In the genomic region with DNA sequence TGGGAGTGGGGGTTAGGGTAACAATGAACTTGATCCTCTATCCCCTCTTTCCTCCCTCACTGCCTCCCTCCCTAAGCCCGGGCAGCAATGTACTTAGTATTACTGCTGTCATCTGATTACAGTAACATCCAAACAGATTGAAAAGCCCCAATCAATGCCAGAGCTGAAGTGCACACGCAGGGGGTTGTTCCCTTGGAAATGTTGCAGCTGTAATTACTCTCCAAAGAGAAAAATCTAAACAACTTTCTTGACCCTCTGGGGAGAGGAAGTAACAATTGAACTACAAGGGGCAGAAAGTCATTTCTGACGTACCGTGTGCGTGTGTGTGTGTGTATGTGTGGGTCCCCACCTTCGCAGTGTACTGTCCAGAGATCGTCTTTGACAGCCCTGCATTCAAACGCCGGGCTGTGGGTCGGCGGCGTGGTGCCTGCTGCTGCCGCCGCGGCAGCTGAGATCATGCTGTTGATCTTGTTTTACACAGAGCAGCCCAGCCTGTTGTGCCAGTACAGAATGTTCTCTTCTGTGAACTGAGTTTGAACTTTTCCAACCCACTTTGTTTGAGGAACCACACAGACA, we compare ENCODE assay signal across 10 cellular contexts.
DNase-seq lines count a peak whose midpoint lies in the region; ATAC-seq, FAIRE-seq and TF ChIP-seq lines count a peak whose summit lies in the region.
"Had no signal": no experiment of that assay in that cellular context is flagged by ENCODE, and none has a peak within 500 bp of the region (broad histone marks: within the 10 kb centered on the region; RNA-seq: fewer than 3 reads in every experiment).

No MANE protein-coding gene starts in this region.

- intact Hi-C loops in head of caudate nucleus (cut with DNase I), result loop anchor here (5.0 kb wide), 2 partner anchors 122 to 223 kb away; a partner anchor contains a TSS

- no peak for FAIRE-seq in H54 (lab: Jason Lieb, UNC)
- FAIRE-seq: islet of Langerhans had no signal

- ATAC-seq in SK-N-SH treated with all-trans-retinoic acid at 6 μM for 48 hours (peak; percentile 75), HG03442 (IDR thresholded peaks at IDR 0.05; ENCODE audit: unreplicated experiment) (no peak), GM18498 (IDR thresholded peaks at IDR 0.05; ENCODE audit: unreplicated experiment) (no peak)
- ATAC-seq: Panc1 had no signal

- no peak for TF ChIP-seq POLR2A in H54 (IDR thresholded peaks at IDR 0.05; ENCODE audit: low read depth, low read length)

- DNase-seq in DMS53 treated with DMSO at 0.1 percent for 48 hours (lab: John Stamatoyannopoulos, UW; ENCODE audit: unreplicated experiment) (peak; percentile 9), head of caudate nucleus (peak; percentile 49 to 93 (median 82)), pulmonary artery endothelial cell (ENCODE audit: low read depth, low spot score) (peak; percentile 33), activated gamma-delta T cell (lab: John Stamatoyannopoulos, UW) (no peak), H54 (ENCODE audit: insufficient read length, low spot score) (no peak)

TF ChIP-seq in SK-N-SH treated with all-trans-retinoic acid at 6 μM for 48 hours, 23 proteins besides CTCF, POLR2A, EP300 and RAD21:
- TF ChIP-seq PPARA (CRISPR knock-in tag; IDR thresholded peaks at IDR 0.05; ENCODE audit: borderline replicate concordance) (no peak), OSR1 (CRISPR knock-in tag; IDR thresholded peaks at IDR 0.05) (no peak), GLIS3 (CRISPR knock-in tag; IDR thresholded peaks at IDR 0.05) (no peak), SNAI2 (CRISPR knock-in tag; IDR thresholded peaks at IDR 0.05) (peak; percentile 63; the same call in 1 of the 2 replicates), ZNF565 (CRISPR knock-in tag; conservative IDR thresholded peaks at IDR 0.05; ENCODE audit: low read depth) (no peak), CSDC2 (CRISPR knock-in tag; IDR thresholded peaks at IDR 0.05) (0 out of 2 replicates have a peak, but pooled peaks have one; percentile 50), ZC3H10 (CRISPR knock-in tag; IDR thresholded peaks at IDR 0.05) (no peak), TOX (CRISPR knock-in tag; IDR thresholded peaks at IDR 0.05; ENCODE audit: borderline replicate concordance) (peak; percentile 43; the same call in 1 of the 2 replicates), ZFP3 (CRISPR knock-in tag; IDR thresholded peaks at IDR 0.05) (peak; percentile 41; the same call in 1 of the 2 replicates), BACH2 (CRISPR knock-in tag; IDR thresholded peaks at IDR 0.05; ENCODE audit: borderline replicate concordance) (no peak)
- TF ChIP-seq, protein P1, sequence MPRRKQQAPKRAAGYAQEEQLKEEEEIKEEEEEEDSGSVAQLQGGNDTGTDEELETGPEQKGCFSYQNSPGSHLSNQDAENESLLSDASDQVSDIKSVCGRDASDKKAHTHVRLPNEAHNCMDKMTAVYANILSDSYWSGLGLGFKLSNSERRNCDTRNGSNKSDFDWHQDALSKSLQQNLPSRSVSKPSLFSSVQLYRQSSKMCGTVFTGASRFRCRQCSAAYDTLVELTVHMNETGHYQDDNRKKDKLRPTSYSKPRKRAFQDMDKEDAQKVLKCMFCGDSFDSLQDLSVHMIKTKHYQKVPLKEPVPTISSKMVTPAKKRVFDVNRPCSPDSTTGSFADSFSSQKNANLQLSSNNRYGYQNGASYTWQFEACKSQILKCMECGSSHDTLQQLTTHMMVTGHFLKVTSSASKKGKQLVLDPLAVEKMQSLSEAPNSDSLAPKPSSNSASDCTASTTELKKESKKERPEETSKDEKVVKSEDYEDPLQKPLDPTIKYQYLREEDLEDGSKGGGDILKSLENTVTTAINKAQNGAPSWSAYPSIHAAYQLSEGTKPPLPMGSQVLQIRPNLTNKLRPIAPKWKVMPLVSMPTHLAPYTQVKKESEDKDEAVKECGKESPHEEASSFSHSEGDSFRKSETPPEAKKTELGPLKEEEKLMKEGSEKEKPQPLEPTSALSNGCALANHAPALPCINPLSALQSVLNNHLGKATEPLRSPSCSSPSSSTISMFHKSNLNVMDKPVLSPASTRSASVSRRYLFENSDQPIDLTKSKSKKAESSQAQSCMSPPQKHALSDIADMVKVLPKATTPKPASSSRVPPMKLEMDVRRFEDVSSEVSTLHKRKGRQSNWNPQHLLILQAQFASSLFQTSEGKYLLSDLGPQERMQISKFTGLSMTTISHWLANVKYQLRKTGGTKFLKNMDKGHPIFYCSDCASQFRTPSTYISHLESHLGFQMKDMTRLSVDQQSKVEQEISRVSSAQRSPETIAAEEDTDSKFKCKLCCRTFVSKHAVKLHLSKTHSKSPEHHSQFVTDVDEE (CRISPR knock-in tag; IDR thresholded peaks at IDR 0.05), result peak; percentile 43; the same call in 1 of the 2 replicates
- TF ChIP-seq, protein P2, sequence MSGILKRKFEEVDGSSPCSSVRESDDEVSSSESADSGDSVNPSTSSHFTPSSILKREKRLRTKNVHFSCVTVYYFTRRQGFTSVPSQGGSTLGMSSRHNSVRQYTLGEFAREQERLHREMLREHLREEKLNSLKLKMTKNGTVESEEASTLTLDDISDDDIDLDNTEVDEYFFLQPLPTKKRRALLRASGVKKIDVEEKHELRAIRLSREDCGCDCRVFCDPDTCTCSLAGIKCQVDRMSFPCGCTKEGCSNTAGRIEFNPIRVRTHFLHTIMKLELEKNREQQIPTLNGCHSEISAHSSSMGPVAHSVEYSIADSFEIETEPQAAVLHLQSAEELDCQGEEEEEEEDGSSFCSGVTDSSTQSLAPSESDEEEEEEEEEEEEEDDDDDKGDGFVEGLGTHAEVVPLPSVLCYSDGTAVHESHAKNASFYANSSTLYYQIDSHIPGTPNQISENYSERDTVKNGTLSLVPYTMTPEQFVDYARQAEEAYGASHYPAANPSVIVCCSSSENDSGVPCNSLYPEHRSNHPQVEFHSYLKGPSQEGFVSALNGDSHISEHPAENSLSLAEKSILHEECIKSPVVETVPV (CRISPR knock-in tag; IDR thresholded peaks at IDR 0.05), result no peak
TF ChIP-seq in SK-N-SH treated with all-trans-retinoic acid at 6 μM for 48 hours: peak in this region for 5.

Comparison
In these comparisons a context has a peak if more than half of its experiments do, and no peak if none do; other contexts are left out.
1. DNase-seq: peak in DMS53 treated with DMSO at 0.1 percent for 48 hours (single experiment), head of caudate nucleus (42 of 42) and pulmonary artery endothelial cell (single experiment); none in activated gamma-delta T cell (single experiment) and H54 (single experiment).